In the genomic region with DNA sequence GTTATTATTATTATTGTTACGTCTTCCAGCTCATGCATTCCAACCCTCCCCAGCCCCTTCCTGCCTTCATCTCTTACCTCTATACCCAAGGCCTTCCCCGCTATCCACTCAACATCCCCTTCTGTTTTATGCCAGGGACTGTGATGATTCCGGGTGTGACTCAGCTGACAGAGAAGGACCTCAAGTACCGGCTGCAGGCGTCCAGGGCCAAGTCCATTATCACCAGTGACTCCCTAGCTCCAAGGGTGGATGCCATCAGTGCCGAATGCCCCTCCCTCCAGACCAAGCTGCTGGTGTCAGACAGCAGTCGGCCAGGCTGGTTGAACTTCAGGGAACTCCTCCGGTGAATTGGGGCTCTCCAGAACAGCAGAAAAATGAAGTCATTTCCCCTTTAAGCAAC, we compare ENCODE assay signal across 6 cellular contexts. TPM values are rescaled to one million over a fixed set of nuclear protein-coding genes. Genes with fewer than 3 reads are reported as not detected.
"Had no signal": no experiment of that assay in that cellular context is flagged by ENCODE, and none has a peak within 500 bp of the region (broad histone marks: within the 10 kb centered on the region; RNA-seq: fewer than 3 reads in every experiment).

No MANE protein-coding gene starts in this region.

RNA-seq across cellular contexts. Expression of a gene that starts 9.8 kb away (rescaled TPM):
- total RNA-seq: HT-29, HT1080, IMR-90, K562 had no signal
- polyA plus RNA-seq: IgD-negative memory B cell, IMR-90, K562 had no signal

RNA-seq across cellular contexts. Expression of a gene that starts 14.6 kb away (rescaled TPM):
- total RNA-seq: HepG2, HT-29, HT1080, IMR-90, K562 had no signal
- polyA plus RNA-seq: HepG2, IgD-negative memory B cell, IMR-90, K562 had no signal

RNA-seq across cellular contexts. Expression of a gene that starts 32.2 kb away (rescaled TPM):
- total RNA-seq: HT-29, HT1080, IMR-90 had no signal
- polyA plus RNA-seq: IgD-negative memory B cell, IMR-90, K562 had no signal
